ENCODE assay signal across 21 cellular contexts in the genomic region with DNA sequence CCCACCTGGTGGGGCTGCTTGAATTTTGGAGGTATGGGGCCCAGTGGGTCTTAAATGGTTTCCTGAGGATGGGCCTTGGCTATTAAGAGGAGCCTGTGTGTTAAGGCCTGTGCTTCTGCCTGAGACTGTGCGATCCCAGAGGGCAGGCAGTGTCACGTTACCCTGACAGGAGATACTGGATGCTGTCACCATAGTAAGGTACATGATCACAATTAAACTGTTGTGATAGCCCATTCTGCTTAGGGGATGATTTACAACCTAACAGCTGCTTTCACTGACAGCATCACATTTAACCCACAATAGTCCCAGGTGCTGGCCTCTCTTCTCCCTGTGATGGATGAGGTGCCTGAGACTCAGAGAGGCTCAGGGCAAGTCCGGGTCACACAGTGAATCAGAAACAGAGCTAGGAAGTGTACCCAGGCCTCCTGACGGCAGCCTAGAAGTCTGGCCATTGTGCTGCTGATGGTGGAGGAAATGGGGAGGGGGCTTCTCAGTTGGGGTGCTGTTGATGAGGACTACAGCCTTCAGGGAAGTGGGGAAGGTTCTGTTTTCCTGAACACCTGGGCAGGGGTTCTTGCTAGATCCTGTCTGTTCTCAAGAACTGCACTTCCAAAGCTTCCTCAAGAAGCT.
"Had no signal": no experiment of that assay in that cellular context is flagged by ENCODE, and none has a peak within 500 bp of the region (broad histone marks: within the 10 kb centered on the region; RNA-seq: fewer than 3 reads in every experiment).

No MANE protein-coding gene starts in this region.

- H3K27me3 ChIP-seq: breast epithelium, right atrium auricular region, transverse colon had no signal

- ATAC-seq: activated CD4-positive, alpha-beta T cell treated with anti-CD3 and anti-CD28 coated beads for 36 hours; left cardiac atrium; stimulated activated effector memory CD8-positive, alpha-beta T cell treated with anti-CD3 and anti-CD28 coated beads, Interleukin-12 subunit alpha, Interleukin-12 subunit beta, amount 100 ng/mL, for 72 hours had no signal

- H3K4me1 ChIP-seq: breast epithelium, esophagus squamous epithelium, right atrium auricular region, transverse colon had no signal

- H3K36me3 ChIP-seq: breast epithelium, esophagus squamous epithelium, neutrophil, right atrium auricular region, transverse colon had no signal

- H3K27ac ChIP-seq: breast epithelium, dorsolateral prefrontal cortex, esophagus squamous epithelium, neutrophil, right atrium auricular region, transverse colon, VCaP had no signal

- FAIRE-seq: small intestine had no signal

- H3K4me3 ChIP-seq: breast epithelium, dorsolateral prefrontal cortex, esophagus squamous epithelium, lung, right atrium auricular region, transverse colon had no signal

- H3K9me3 ChIP-seq: breast epithelium, esophagus squamous epithelium, neutrophil, right atrium auricular region, transverse colon had no signal

- DNase-seq: activated CD4-positive, alpha-beta memory T cell treated with anti-CD3 and anti-CD28 coated beads, Interleukin-2, amount 10 ng/mL, durations not matched to agents 7 days and 5 days; activated CD4-positive, alpha-beta T cell treated with anti-CD3 and anti-CD28 coated beads for 36 hours; activated gamma-delta T cell; activated naive CD8-positive, alpha-beta T cell treated with anti-CD3 and anti-CD28 coated beads, Interleukin-2, amount 10 ng/mL, durations not matched to agents 7 days and 5 days; activated T-cell treated with anti-CD3 and anti-CD28 coated beads, Interleukin-2, amount 50 U/mL, for 48 hours; aorta; dorsolateral prefrontal cortex; esophagus squamous epithelium; foreskin fibroblast; left cardiac atrium; midbrain; naive B cell; small intestine; T-helper 9 cell; transverse colon had no signal
